ENCODE assay signal across 31 cellular contexts in genomic region chr2:33766175-33766574, GRCh38.
"Had no signal": no experiment of that assay in that cellular context is flagged by ENCODE, and none has a peak within 500 bp of the region (broad histone marks: within the 10 kb centered on the region; RNA-seq: fewer than 3 reads in every experiment).

No MANE protein-coding gene starts in this region.

- H3K27me3 ChIP-seq: ascending aorta, cardiac muscle cell had no signal

- H3K4me1 ChIP-seq: ascending aorta had no signal

- H3K4me3 ChIP-seq: ascending aorta, cardiac muscle cell had no signal

- DNase-seq: activated CD4-positive, alpha-beta memory T cell treated with anti-CD3 and anti-CD28 coated beads, Interleukin-2, amount 10 ng/mL, durations not matched to agents 7 days and 5 days; activated CD4-positive, alpha-beta T cell treated with anti-CD3 and anti-CD28 coated beads for 1 hour; activated CD4-positive, alpha-beta T cell treated with anti-CD3 and anti-CD28 coated beads for 36 hours; activated CD4-positive, alpha-beta T cell treated with anti-CD3 and anti-CD28 coated beads for 48 hours; activated CD4-positive, alpha-beta T cell treated with anti-CD3 and anti-CD28 coated beads, Interleukin-2, amount 10 ng/mL, durations not matched to agents 7 days and 5 days; activated CD4-positive, alpha-beta T cell treated with anti-CD3 and anti-CD28 coated beads, Interleukin-2, amount 50 U/mL, for 48 hours; activated CD4-positive, CD25-positive, alpha-beta regulatory T cell; activated CD8-positive, alpha-beta memory T cell treated with anti-CD3 and anti-CD28 coated beads for 24 hours; activated CD8-positive, alpha-beta memory T cell treated with anti-CD3 and anti-CD28 coated beads, Interleukin-2, amount 10 ng/mL, durations not matched to agents 7 days and 5 days; activated CD8-positive, alpha-beta memory T cell treated with anti-CD3 and anti-CD28 coated beads, Interleukin-2, amount 50 U/mL, for 48 hours; activated CD8-positive, alpha-beta T cell treated with anti-CD3 and anti-CD28 coated beads, Interleukin-2, amount 10 ng/mL, durations not matched to agents 7 days and 5 days; activated effector memory CD4-positive, alpha-beta T cell treated with Interleukin-2 at 50 U/mL for 16 hours; activated gamma-delta T cell; activated naive CD4-positive, alpha-beta T cell treated with anti-CD3 and anti-CD28 coated beads, Interleukin-2, amount 10 ng/mL, durations not matched to agents 7 days and 5 days; activated naive CD4-positive, alpha-beta T cell treated with Interleukin-2 at 50 U/mL for 16 hours; activated naive CD8-positive, alpha-beta T cell treated with anti-CD3 and anti-CD28 coated beads, Interleukin-2, amount 10 ng/mL, durations not matched to agents 7 days and 5 days; activated naive CD8-positive, alpha-beta T cell treated with anti-CD3 and anti-CD28 coated beads, Interleukin-2, amount 50 U/mL, for 24 hours; activated T-cell treated with anti-CD3 and anti-CD28 coated beads, Interleukin-2, amount 50 U/mL, for 24 hours; activated T-cell treated with anti-CD3 and anti-CD28 coated beads, Interleukin-2, amount 50 U/mL, for 48 hours; amygdala; anterior cingulate cortex; caudate nucleus; cerebellar nuclear complex; T-helper 1 cell; T-helper 2 cell; T-helper 9 cell; WERI-Rb-1 had no signal

- H3K36me3 ChIP-seq: ascending aorta, cardiac muscle cell, WERI-Rb-1 had no signal

- H3K9me3 ChIP-seq: ascending aorta had no signal

- ATAC-seq: activated CD4-positive, alpha-beta T cell treated with anti-CD3 and anti-CD28 coated beads for 36 hours; activated CD4-positive, CD25-positive, alpha-beta regulatory T cell treated with anti-CD3 and anti-CD28 coated beads, Interleukin-2, amount 50 U/mL, for 24 hours; activated CD8-positive, alpha-beta memory T cell treated with anti-CD3 and anti-CD28 coated beads, Interleukin-2, amount 10 ng/mL, durations not matched to agents 7 days and 5 days; activated CD8-positive, alpha-beta T cell treated with anti-CD3 and anti-CD28 coated beads, Interleukin-2, amount 10 ng/mL, durations not matched to agents 7 days and 5 days; activated naive CD8-positive, alpha-beta T cell treated with anti-CD3 and anti-CD28 coated beads, Interleukin-2, amount 50 U/mL, for 24 hours; WTC11 had no signal

- H3K27ac ChIP-seq: ascending aorta, cardiac muscle cell, WERI-Rb-1 had no signal
